ENCODE assay signal across 8 cellular contexts in the genomic region with DNA sequence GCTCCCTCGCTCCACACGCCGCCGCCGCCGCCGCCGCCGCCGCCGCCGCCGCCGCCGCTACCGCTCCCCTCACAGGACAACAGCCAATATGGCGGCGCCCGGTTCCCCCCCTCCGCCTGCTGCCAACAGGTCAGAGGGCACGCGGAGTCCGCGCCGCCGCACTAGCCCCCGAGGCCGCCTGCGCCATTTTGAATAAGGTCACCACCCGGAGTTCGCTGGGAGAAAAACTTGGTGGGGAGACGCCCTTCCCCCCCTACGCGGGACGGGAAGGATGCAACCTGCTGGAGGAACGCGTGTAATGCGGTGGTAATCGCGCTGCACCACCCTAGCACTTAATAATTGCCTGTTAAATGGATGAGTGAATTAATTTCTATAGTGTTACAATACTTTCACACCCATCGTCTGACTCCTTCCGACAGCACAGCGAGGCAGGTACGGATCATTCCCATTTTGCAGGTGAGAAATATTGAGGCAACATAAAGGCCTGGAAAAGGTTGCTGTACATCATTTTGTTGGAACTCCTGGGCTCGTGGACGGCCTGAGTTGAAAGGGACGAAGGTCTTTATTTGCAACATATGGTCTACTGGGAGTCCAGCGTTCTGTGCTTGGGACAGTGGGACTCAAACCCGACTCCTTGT. TPM values are rescaled to one million over a fixed set of nuclear protein-coding genes. Genes with fewer than 3 reads are reported as not detected.
DNase-seq lines count a peak whose midpoint lies in the region; FAIRE-seq and TF ChIP-seq lines count a peak whose summit lies in the region.

TSS of gene FAM193B (minus strand) at position 90 of the 638 bp plus-strand sequence. CDS start 105 bp downstream, outside the sequence.

- H3K36me3 ChIP-seq in neural progenitor cell (no peaks in the 10 kb centered on the region), stomach smooth muscle (ENCODE audit: control insufficient read depth in 2 of 2, insufficient read depth in 2 of 2, low read length in 2 of 2) (peaks cover 3 to 7% of the 10 kb centered on the region in 2 donors)

- peaks cover 2% of the 10 kb centered on the region for H3K27me3 Mint-ChIP-seq in neural progenitor cell (ENCODE audit: insufficient read depth, low read depth)

- no peak within 1 kb of the TSS for H3K27ac ChIP-seq in neural progenitor cell
- peak within 1 kb of the TSS; percentile 49 for H3K27ac ChIP-seq in stomach smooth muscle (ENCODE audit: low read length)

- peaks cover 23% of the 10 kb centered on the region for H3K4me1 Mint-ChIP-seq in neural progenitor cell

- peak within 1 kb of the TSS; percentile 88 for H3K4me3 Mint-ChIP-seq in neural progenitor cell

- H3K9me3 Mint-ChIP-seq in neural progenitor cell = peaks cover 1% of the 10 kb centered on the region

- peak within 1 kb of the TSS; percentile 86 for H2AFZ ChIP-seq in neural progenitor cell (replicated peaks)

- TF ChIP-seq CTCF in foreskin fibroblast (IDR thresholded peaks at IDR 0.05; ENCODE audit: low read depth, low read length) = peak; percentile 20
- TF ChIP-seq CTCF in neural progenitor cell (IDR thresholded peaks at IDR 0.05) = peak; percentile 33

- H3F3A ChIP-seq in neural progenitor cell (ENCODE audit: low read depth) = peaks cover 11% of the 10 kb centered on the region

- H3K36me3 Mint-ChIP-seq in neural progenitor cell = peaks cover 6% of the 10 kb centered on the region

- peak; percentile 94 for DNase-seq in ELR (ENCODE audit: low read depth)
- peak; percentile 96 for DNase-seq in H54 (ENCODE audit: insufficient read length, low spot score)
- peak; percentile 86 for DNase-seq in M059J (ENCODE audit: low read depth)
- DNase-seq in SHP77 treated with DMSO at 0.1 percent for 48 hours (lab: John Stamatoyannopoulos, UW) = peak; percentile 82
- peak; percentile 94 for DNase-seq in activated gamma-delta T cell treated with Interleukin-2 at 50 U/mL for 16 hours
- peak; percentile 89 to 98 for DNase-seq in foreskin fibroblast
- DNase-seq in neural progenitor cell (ENCODE audit: low spot score) = peak; percentile 97

- H3K9me3 ChIP-seq in neural progenitor cell (ENCODE audit: low read depth) = no peaks in the 10 kb centered on the region
- H3K9me3 ChIP-seq in stomach smooth muscle (ENCODE audit: control insufficient read depth in 2 of 2, low read length in 2 of 2) = no peaks in the 10 kb centered on the region

- FAIRE-seq in H54 (lab: Jason Lieb, UNC) = no peak

- H3K79me2 ChIP-seq in neural progenitor cell (ENCODE audit: low read depth) = peaks cover 46% of the 10 kb centered on the region

- H4K20me1 ChIP-seq in neural progenitor cell (ENCODE audit: low read depth) = peaks cover 42% of the 10 kb centered on the region

- H3K9ac ChIP-seq in neural progenitor cell = peak within 1 kb of the TSS; percentile 77
- H3K9ac ChIP-seq in stomach smooth muscle (ENCODE audit: low read length in 2 of 2) = peak within 1 kb of the TSS; percentile 60 to 73

- H3K27me3 ChIP-seq in neural progenitor cell = no peaks in the 10 kb centered on the region
- no peaks in the 10 kb centered on the region for H3K27me3 ChIP-seq in stomach smooth muscle (ENCODE audit: control insufficient read depth in 1 of 2, insufficient read depth in 2 of 2, low read length in 2 of 2)

- H3K4me3 ChIP-seq in foreskin fibroblast (ENCODE audit: low read depth in 1 of 2, low read length in 2 of 2) (peak within 1 kb of the TSS; percentile 76 to 82), neural progenitor cell (peak within 1 kb of the TSS; percentile 91), stomach smooth muscle (ENCODE audit: low read length in 2 of 2) (peak within 1 kb of the TSS; percentile 74 to 89)

- H3K27ac Mint-ChIP-seq in neural progenitor cell = peak within 1 kb of the TSS; percentile 11

- peak within 1 kb of the TSS; percentile 83 for H3K4me2 ChIP-seq in neural progenitor cell

- 0 out of 2 replicates have a peak, but pooled peaks have one; percentile 21 for TF ChIP-seq POLR2A in H54 (IDR thresholded peaks at IDR 0.05; ENCODE audit: low read depth, low read length)

- peaks cover 12% of the 10 kb centered on the region for H3K4me1 ChIP-seq in neural progenitor cell
- H3K4me1 ChIP-seq in stomach smooth muscle (ENCODE audit: control insufficient read depth, insufficient read depth, low read length) = peaks cover 25% of the 10 kb centered on the region

RNA-seq across cellular contexts. Expression of gene FAM193B, which starts in this region (rescaled TPM):
- 5.9 and 10.6 TPM in 2 replicates for total RNA-seq in M059J (2014; rRNA removed; shearing (Covaris generic))
- total RNA-seq in neural progenitor cell (ENCODE audit: low replicate concordance) = 42.5 and 78.5 TPM in 2 replicates
